ENCODE assay signal across 23 cellular contexts in genomic region chr12:32588604-32589003, GRCh38.
DNase-seq lines count a peak whose midpoint lies in the region; ATAC-seq, FAIRE-seq and TF ChIP-seq lines count a peak whose summit lies in the region.
"Had no signal": no experiment of that assay in that cellular context is flagged by ENCODE, and none has a peak within 500 bp of the region (broad histone marks: within the 10 kb centered on the region; RNA-seq: fewer than 3 reads in every experiment).

No MANE protein-coding gene starts in this region.

- TF ChIP-seq CTCF in GM23338 (conservative IDR thresholded peaks at IDR 0.05; ENCODE audit: low read depth in 2 of 2) (no peak), spleen (IDR thresholded peaks at IDR 0.05 in 8 of 11, conservative IDR thresholded peaks at IDR 0.05 in 3 of 11) (no peak), prostate gland (IDR thresholded peaks at IDR 0.05) (no peak)

- H3K9me3 ChIP-seq in spleen = no peaks in the 10 kb centered on the region
- no peaks in the 10 kb centered on the region for H3K9me3 ChIP-seq in prostate gland
- H3K9me3 ChIP-seq: esophagus squamous epithelium, Peyer's patch, SJCRH30 had no signal

- POLR2A ChIA-PET in activated CD4-positive, alpha-beta memory T cell treated with anti-CD3 and anti-CD28 coated beads, Interleukin-2, amount 10 ng/mL, durations not matched to agents 7 days and 5 days (lab: Charles Lee) = interaction anchor here (1.7 kb wide), 1 partner anchor 17 kb away, joined by 4 read pairs; no protein-coding TSS in a partner anchor
- POLR2A ChIA-PET in activated CD4-positive, alpha-beta memory T cell treated with anti-CD3 and anti-CD28 coated beads for 36 hours (lab: Charles Lee) = no interaction called here

- TF ChIP-seq POLR2A in spleen (IDR thresholded peaks at IDR 0.05) = no peak
- no peak for TF ChIP-seq POLR2A in prostate gland (IDR thresholded peaks at IDR 0.05)

- H3K27me3 ChIP-seq in GM23338 (ENCODE audit: insufficient read depth) (no peaks in the 10 kb centered on the region), spleen (replicated peaks in 1 of 7) (no peaks in the 10 kb centered on the region), prostate gland (replicated peaks; ENCODE audit: insufficient read depth) (no peaks in the 10 kb centered on the region)
- H3K27me3 ChIP-seq: brain microvascular endothelial cell, esophagus squamous epithelium, Peyer's patch, SJCRH30 had no signal

- WGBS in spleen, 5 donors = 48 to 88% (median 76%) methylated on average over 3 of the region's 3 CpGs
- 74% methylated on average over 3 of the region's 3 CpGs for WGBS in prostate gland

- no peak overlapping the region for H3K4me2 ChIP-seq in GM23338

- peaks cover 30% of the 10 kb centered on the region for H3K79me2 ChIP-seq in GM23338 (replicated peaks; ENCODE audit: insufficient read depth)

- H3K27ac Mint-ChIP-seq in activated CD4-positive, alpha-beta memory T cell treated with anti-CD3 and anti-CD28 coated beads, Interleukin-2, amount 10 ng/mL, durations not matched to agents 7 days and 5 days = peak overlapping the region; percentile 85
- no peak overlapping the region for H3K27ac Mint-ChIP-seq in activated CD4-positive, alpha-beta memory T cell treated with anti-CD3 and anti-CD28 coated beads for 36 hours
- H3K27ac Mint-ChIP-seq in GM23338 = no peak overlapping the region
- H3K27ac Mint-ChIP-seq in dendritic cell treated with granulocyte-macrophage colony-stimulating factor and Interleukin-4, amounts not matched to agents 40 ng/mL and 50 ng/mL, for 4 days = peak overlapping the region; percentile 43
- H3K27ac Mint-ChIP-seq: type B pancreatic cell had no signal

- no peaks in the 10 kb centered on the region for H3K9me2 ChIP-seq in GM23338 (ENCODE audit: insufficient read depth)

- intact Hi-C loops in activated CD4-positive, alpha-beta memory T cell treated with anti-CD3 and anti-CD28 coated beads for 36 hours (cut with micrococcal nuclease) = no loop called here
- intact Hi-C loops in dendritic cell treated with granulocyte-macrophage colony-stimulating factor and Interleukin-4, amounts not matched to agents 40 ng/mL and 50 ng/mL, for 4 days (cut with micrococcal nuclease) = no loop called here
- intact Hi-C loops in spleen (cut with DNase I; ENCODE audit: low total_unique reads) = no loop called here
- intact Hi-C loops in prostate gland (cut with DNase I) = no loop called here

- ATAC-seq in GM23338 = no peak
- no peak for ATAC-seq in GM18502 (IDR thresholded peaks at IDR 0.05; ENCODE audit: poor library complexity, unreplicated experiment)
- ATAC-seq: HCT116, K562 had no signal

- H3K4me3 ChIP-seq in GM23338 (no peak overlapping the region), spleen (peak overlapping the region in 1 of 8 donors; percentile 0), prostate gland (no peak overlapping the region)
- H3K4me3 ChIP-seq: esophagus squamous epithelium, K562, Peyer's patch, SJCRH30 had no signal

- no peak overlapping the region for H2AFZ ChIP-seq in GM23338

- H3K36me3 ChIP-seq in GM23338 (ENCODE audit: insufficient read depth) = peaks cover 16% of the 10 kb centered on the region
- peaks cover 0 to 22% (median 0%) of the 10 kb centered on the region in 6 donors for H3K36me3 ChIP-seq in spleen
- H3K36me3 ChIP-seq in prostate gland = no peaks in the 10 kb centered on the region

- CTCF ChIA-PET in activated CD4-positive, alpha-beta memory T cell treated with anti-CD3 and anti-CD28 coated beads, Interleukin-2, amount 10 ng/mL, durations not matched to agents 7 days and 5 days (lab: Charles Lee) = interaction anchor here (1.3 kb wide), 2 partner anchors 167 to 936 kb away, joined by 3 read pairs; partner anchors contain the start of gene YARS2
- CTCF ChIA-PET in activated CD4-positive, alpha-beta memory T cell treated with anti-CD3 and anti-CD28 coated beads for 36 hours (lab: Charles Lee) = no interaction called here

- FAIRE-seq in frontal cortex (lab: Jason Lieb, UNC) = no peak
- FAIRE-seq: G401.6, K562, kidney had no signal

- peaks cover 3% of the 10 kb centered on the region for H3K9me3 Mint-ChIP-seq in activated CD4-positive, alpha-beta memory T cell treated with anti-CD3 and anti-CD28 coated beads, Interleukin-2, amount 10 ng/mL, durations not matched to agents 7 days and 5 days
- no peaks in the 10 kb centered on the region for H3K9me3 Mint-ChIP-seq in activated CD4-positive, alpha-beta memory T cell treated with anti-CD3 and anti-CD28 coated beads for 36 hours
- H3K9me3 Mint-ChIP-seq in GM23338 = no peaks in the 10 kb centered on the region
- H3K9me3 Mint-ChIP-seq in dendritic cell treated with granulocyte-macrophage colony-stimulating factor and Interleukin-4, amounts not matched to agents 40 ng/mL and 50 ng/mL, for 4 days = no peaks in the 10 kb centered on the region
- H3K9me3 Mint-ChIP-seq: type B pancreatic cell had no signal

- H3K27ac ChIP-seq in GM23338 (ENCODE audit: low read depth) (peak overlapping the region; percentile 59), spleen (peak overlapping the region in 7 of 8 donors; percentile 29 to 90 (median 85)), prostate gland (no peak overlapping the region)
- H3K27ac ChIP-seq: brain microvascular endothelial cell, C4-2B, SJCRH30 had no signal

- H3K27me3 Mint-ChIP-seq in activated CD4-positive, alpha-beta memory T cell treated with anti-CD3 and anti-CD28 coated beads, Interleukin-2, amount 10 ng/mL, durations not matched to agents 7 days and 5 days = peaks cover 2% of the 10 kb centered on the region
- no peaks in the 10 kb centered on the region for H3K27me3 Mint-ChIP-seq in activated CD4-positive, alpha-beta memory T cell treated with anti-CD3 and anti-CD28 coated beads for 36 hours
- H3K27me3 Mint-ChIP-seq in GM23338 (ENCODE audit: insufficient read depth, low read depth, poor library complexity) = peaks cover 4% of the 10 kb centered on the region
- H3K27me3 Mint-ChIP-seq in dendritic cell treated with granulocyte-macrophage colony-stimulating factor and Interleukin-4, amounts not matched to agents 40 ng/mL and 50 ng/mL, for 4 days = no peaks in the 10 kb centered on the region
- H3K27me3 Mint-ChIP-seq: type B pancreatic cell had no signal

- H3K4me1 Mint-ChIP-seq in activated CD4-positive, alpha-beta memory T cell treated with anti-CD3 and anti-CD28 coated beads, Interleukin-2, amount 10 ng/mL, durations not matched to agents 7 days and 5 days = peaks cover 44% of the 10 kb centered on the region
- peaks cover 19% of the 10 kb centered on the region for H3K4me1 Mint-ChIP-seq in activated CD4-positive, alpha-beta memory T cell treated with anti-CD3 and anti-CD28 coated beads for 36 hours (ENCODE audit: low read depth)
- peaks cover 11% of the 10 kb centered on the region; the same call in 2 of the 3 replicates for H3K4me1 Mint-ChIP-seq in GM23338
- H3K4me1 Mint-ChIP-seq in dendritic cell treated with granulocyte-macrophage colony-stimulating factor and Interleukin-4, amounts not matched to agents 40 ng/mL and 50 ng/mL, for 4 days (ENCODE audit: low read depth) = peaks cover 47% of the 10 kb centered on the region

- no peak overlapping the region for H3K4me3 Mint-ChIP-seq in activated CD4-positive, alpha-beta memory T cell treated with anti-CD3 and anti-CD28 coated beads, Interleukin-2, amount 10 ng/mL, durations not matched to agents 7 days and 5 days
- no peak overlapping the region for H3K4me3 Mint-ChIP-seq in activated CD4-positive, alpha-beta memory T cell treated with anti-CD3 and anti-CD28 coated beads for 36 hours
- no peak overlapping the region for H3K4me3 Mint-ChIP-seq in GM23338
- no peak overlapping the region for H3K4me3 Mint-ChIP-seq in dendritic cell treated with granulocyte-macrophage colony-stimulating factor and Interleukin-4, amounts not matched to agents 40 ng/mL and 50 ng/mL, for 4 days
- H3K4me3 Mint-ChIP-seq: type B pancreatic cell had no signal

- H3K36me3 Mint-ChIP-seq in activated CD4-positive, alpha-beta memory T cell treated with anti-CD3 and anti-CD28 coated beads, Interleukin-2, amount 10 ng/mL, durations not matched to agents 7 days and 5 days (ENCODE audit: low read depth) = peaks cover 4% of the 10 kb centered on the region
- H3K36me3 Mint-ChIP-seq in activated CD4-positive, alpha-beta memory T cell treated with anti-CD3 and anti-CD28 coated beads for 36 hours = no peaks in the 10 kb centered on the region
- peaks cover 27% of the 10 kb centered on the region for H3K36me3 Mint-ChIP-seq in GM23338 (ENCODE audit: low read depth)
- peaks cover 75% of the 10 kb centered on the region for H3K36me3 Mint-ChIP-seq in dendritic cell treated with granulocyte-macrophage colony-stimulating factor and Interleukin-4, amounts not matched to agents 40 ng/mL and 50 ng/mL, for 4 days (ENCODE audit: low read depth)

- no peaks in the 10 kb centered on the region; the same call in 1 of the 2 replicates for H3F3A ChIP-seq in GM23338 (replicated peaks; ENCODE audit: low read depth)

- H4K20me1 ChIP-seq in GM23338 (replicated peaks; ENCODE audit: insufficient read depth) = peaks cover 4% of the 10 kb centered on the region; the same call in 1 of the 2 replicates

- no peaks in the 10 kb centered on the region for H3K4me1 ChIP-seq in GM23338 (ENCODE audit: insufficient read depth)
- peaks cover 0 to 63% (median 15%) of the 10 kb centered on the region in 6 donors for H3K4me1 ChIP-seq in spleen
- no peaks in the 10 kb centered on the region for H3K4me1 ChIP-seq in prostate gland (replicated peaks)
- H3K4me1 ChIP-seq: Peyer's patch had no signal

- DNase-seq in activated CD4-positive, alpha-beta memory T cell treated with anti-CD3 and anti-CD28 coated beads, Interleukin-2, amount 10 ng/mL, durations not matched to agents 7 days and 5 days = no peak
- no peak for DNase-seq in activated CD4-positive, alpha-beta memory T cell treated with anti-CD3 and anti-CD28 coated beads for 36 hours
- no peak for DNase-seq in GM23338 (ENCODE audit: low spot score)
- no peak for DNase-seq in spleen
- no peak for DNase-seq in frontal cortex (ENCODE audit: low spot score in 2 of 2)
- no peak for DNase-seq in prostate gland (ENCODE audit: low spot score)
- DNase-seq: activated T-cell treated with anti-CD3 and anti-CD28 coated beads, Interleukin-2, amount 50 U/mL, for 72 hours; brain microvascular endothelial cell; DMS153; esophagus squamous epithelium; kidney; mammary epithelial cell; NCI-H146; NCI-H510A treated with DMSO at 0.1 percent for 48 hours; Peyer's patch; SJCRH30 had no signal

TF ChIP-seq in GM23338, 12 proteins besides CTCF, POLR2A, EP300 and RAD21 (continues in another document):
- TF ChIP-seq STAT1 (IDR thresholded peaks at IDR 0.05; ENCODE audit: unreplicated experiment) = no peak
- TF ChIP-seq NANOG (IDR thresholded peaks at IDR 0.05; ENCODE audit: borderline replicate concordance) = no peak
- no peak for TF ChIP-seq EZH2phosphoT487 (IDR thresholded peaks at IDR 0.05; ENCODE audit: unreplicated experiment)

Comparison
In these comparisons a context has a peak if more than half of its experiments do, and no peak if none do; other contexts are left out.
1. H3K27ac Mint-ChIP-seq: peak in activated CD4-positive, alpha-beta memory T cell treated with anti-CD3 and anti-CD28 coated beads, Interleukin-2, amount 10 ng/mL, durations not matched to agents 7 days and 5 days (single experiment) and dendritic cell treated with granulocyte-macrophage colony-stimulating factor and Interleukin-4, amounts not matched to agents 40 ng/mL and 50 ng/mL, for 4 days (single experiment); none in activated CD4-positive, alpha-beta memory T cell treated with anti-CD3 and anti-CD28 coated beads for 36 hours (single experiment) and GM23338 (single experiment).
2. H3K27ac ChIP-seq: peak in GM23338 (single experiment) and spleen (7 of 8); none in prostate gland (0 of 2).